15 cellular contexts compared by ENCODE assay signal in the genomic region with DNA sequence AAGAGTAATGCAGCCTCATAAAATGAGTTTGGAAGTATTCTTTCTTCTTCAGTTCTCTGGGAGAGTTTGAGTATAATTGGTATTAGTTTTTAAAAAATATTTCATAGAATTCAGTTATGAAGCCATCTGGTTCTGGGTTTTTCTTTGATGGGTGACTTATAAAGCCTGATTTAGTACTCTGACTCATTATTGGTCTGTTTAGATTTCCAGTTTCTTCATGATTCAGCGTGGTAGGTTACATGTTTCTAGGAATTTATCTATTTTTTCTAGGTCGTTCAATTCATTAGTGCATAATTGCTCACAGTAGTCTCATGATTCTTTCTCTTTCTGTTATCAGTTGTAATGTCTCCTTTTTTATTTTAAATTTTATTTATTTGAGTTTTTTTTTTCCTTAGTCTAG.
DNase-seq lines count a peak whose midpoint lies in the region; ATAC-seq and TF ChIP-seq lines count a peak whose summit lies in the region.
"Had no signal": no experiment of that assay in that cellular context is flagged by ENCODE, and none has a peak within 500 bp of the region (broad histone marks: within the 10 kb centered on the region; RNA-seq: fewer than 3 reads in every experiment).

No MANE protein-coding gene starts in this region.

- H3K9ac ChIP-seq in IMR-90 (ENCODE audit: low read depth, low read length) (no peak overlapping the region), mammary epithelial cell (ENCODE audit: insufficient read depth, low read length) (no peak overlapping the region), mesenchymal stem cell (ENCODE audit: low read length) (peak overlapping the region; percentile 37)

- no peak overlapping the region for H4K5ac ChIP-seq in IMR-90 (ENCODE audit: low read depth, low read length)

- no peak overlapping the region for H2BK120ac ChIP-seq in IMR-90 (ENCODE audit: low read depth, low read length)
- H2BK120ac ChIP-seq in mesenchymal stem cell (ENCODE audit: low read depth, low read length): no peak overlapping the region

- no peak for TF ChIP-seq RAD21 in IMR-90 (IDR thresholded peaks at IDR 0.05; ENCODE audit: low read length)

- no peak overlapping the region for H3K18ac ChIP-seq in IMR-90 (ENCODE audit: low read depth, low read length)
- H3K18ac ChIP-seq in mesenchymal stem cell (ENCODE audit: low read depth in 1 of 2, low read length in 2 of 2): no peak overlapping the region

- no peak overlapping the region for H3K4me3 ChIP-seq in IMR-90 (ENCODE audit: insufficient read depth, low read depth, low read length)
- H3K4me3 ChIP-seq in mammary epithelial cell (replicated peaks in 1 of 3; ENCODE audit: insufficient read depth in 1 of 3, low read depth in 2 of 3, low read length in 3 of 3): no peak overlapping the region
- peak overlapping the region in 1 of 2 experiments; percentile 2 for H3K4me3 ChIP-seq in mesenchymal stem cell (ENCODE audit: insufficient read depth in 1 of 2, low read depth in 1 of 2, low read length in 2 of 2)
- no peak overlapping the region for H3K4me3 ChIP-seq in heart left ventricle
- no peak overlapping the region for H3K4me3 ChIP-seq in upper lobe of left lung
- H3K4me3 ChIP-seq: GM23338, psoas muscle had no signal

- no peak overlapping the region for H2BK5ac ChIP-seq in IMR-90 (ENCODE audit: low read depth, low read length, poor library complexity, severe bottlenecking)
- H2BK5ac ChIP-seq in mesenchymal stem cell (ENCODE audit: low read depth, low read length, poor library complexity, severe bottlenecking): no peak overlapping the region

- H3K79me2 ChIP-seq in mammary epithelial cell (ENCODE audit: insufficient read depth, low read length): no peaks in the 10 kb centered on the region

- no peak overlapping the region for H2BK12ac ChIP-seq in mesenchymal stem cell (ENCODE audit: low read length in 2 of 2)

- H3K4me1 ChIP-seq in IMR-90 (ENCODE audit: control insufficient read depth, insufficient read depth, low read length) (no peaks in the 10 kb centered on the region), mammary epithelial cell (ENCODE audit: insufficient read depth, low read length) (peaks cover 6% of the 10 kb centered on the region), mesenchymal stem cell (ENCODE audit: control insufficient read depth, insufficient read depth, low read depth, low read length) (peaks cover 3% of the 10 kb centered on the region), heart left ventricle (no peaks in the 10 kb centered on the region), upper lobe of left lung (no peaks in the 10 kb centered on the region)
- H3K4me1 ChIP-seq: psoas muscle had no signal

- H3K23ac ChIP-seq in IMR-90 (ENCODE audit: low read depth, low read length): no peak overlapping the region
- H3K23ac ChIP-seq in mesenchymal stem cell (ENCODE audit: low read length in 2 of 2): no peak overlapping the region

- no peak for TF ChIP-seq POLR2A in IMR-90 (IDR thresholded peaks at IDR 0.05; ENCODE audit: low read depth, low read length)
- no peak for TF ChIP-seq POLR2A in heart left ventricle (IDR thresholded peaks at IDR 0.05)
- TF ChIP-seq POLR2A in upper lobe of left lung (IDR thresholded peaks at IDR 0.05): no peak

- H3K56ac ChIP-seq in IMR-90 (ENCODE audit: extremely low read depth, insufficient read depth, low read length): no peak overlapping the region

- H4K91ac ChIP-seq in IMR-90 (ENCODE audit: insufficient read depth, low read depth, low read length): no peak overlapping the region
- no peak overlapping the region for H4K91ac ChIP-seq in mesenchymal stem cell (ENCODE audit: low read length)

- no peak; the same call in 1 of the 2 replicates for ATAC-seq in IMR-90 (ENCODE audit: low read depth)
- ATAC-seq in GM19463 (IDR thresholded peaks at IDR 0.05; ENCODE audit: unreplicated experiment): no peak
- ATAC-seq in heart left ventricle: no peak
- ATAC-seq in upper lobe of left lung (ENCODE audit: low FRiP score in 2 of 2): no peak
- ATAC-seq: GM23338, psoas muscle had no signal

- CTCF ChIA-PET in IMR-90 (lab: Yijun Ruan, JAX): no interaction called here
- CTCF ChIA-PET in mammary epithelial cell (lab: Charles Lee; ENCODE audit: low non-redundant PET): no interaction called here

- intact Hi-C loops in IMR-90 (cut with micrococcal nuclease): no loop called here
- intact Hi-C loops in mammary epithelial cell (cut with micrococcal nuclease): no loop called here
- intact Hi-C loops in heart left ventricle (cut with DNase I): no loop called here

- H3K9me1 ChIP-seq in IMR-90 (ENCODE audit: insufficient read depth, low read length): no peaks in the 10 kb centered on the region

- no peak overlapping the region for H2AK9ac ChIP-seq in IMR-90 (replicated peaks; ENCODE audit: low read depth, low read length, poor library complexity)

- peak; percentile 3 for DNase-seq in EH (ENCODE audit: low read depth)
- peak; percentile 63 for DNase-seq in IMR-90
- DNase-seq in mammary epithelial cell: peak; percentile 75
- DNase-seq in mesenchymal stem cell: peak; percentile 85
- no peak for DNase-seq in activated effector memory CD4-positive, alpha-beta T cell treated with Interleukin-2 at 50 U/mL for 16 hours
- DNase-seq in heart left ventricle: no peak
- DNase-seq in upper lobe of left lung: no peak
- DNase-seq: activated T-cell treated with anti-CD3 and anti-CD28 coated beads, Interleukin-2, amount 50 U/mL, for 1 hour; NCI-H1105; NCI-H526; psoas muscle; SIG-M5; stimulated activated CD4-positive, alpha-beta T cell treated with anti-CD3 and anti-CD28 coated beads, Interleukin-4, amount 100 ng/mL, for 4 hours had no signal

- H3K4ac ChIP-seq in IMR-90 (ENCODE audit: low read depth, low read length): no peak overlapping the region
- no peak overlapping the region for H3K4ac ChIP-seq in mesenchymal stem cell (ENCODE audit: low read depth in 1 of 2, low read length in 2 of 2)

- in situ Hi-C loops in IMR-90 (cut with MboI; ENCODE audit: low sequenced_read_pairs): no loop called here
- in situ Hi-C loops in mammary epithelial cell (cut with MboI; ENCODE audit: low sequenced_read_pairs in 2 of 2): no loop called here

- no peak overlapping the region for H2AFZ ChIP-seq in IMR-90 (replicated peaks; ENCODE audit: low read length, poor library complexity)
- H2AFZ ChIP-seq in mammary epithelial cell (ENCODE audit: low read depth, low read length): no peak overlapping the region
- H2AFZ ChIP-seq in mesenchymal stem cell (ENCODE audit: low read depth, low read length): no peak overlapping the region
- H2AFZ ChIP-seq: GM23338 had no signal

- WGBS in IMR-90 (ENCODE audit: extremely low coverage in 2 of 2, insufficient read length in 1 of 2), 2 experiments: no CpG with 5 or more reads among the region's 2 CpGs
- WGBS in mammary epithelial cell (ENCODE audit: low coverage, missing lambda C conversion rate): 18% methylated on average over 2 of the region's 2 CpGs
- WGBS in mesenchymal stem cell: no CpG with 5 or more reads among the region's 2 CpGs
- 56 to 79% (median 69%) methylated on average over 2 of the region's 2 CpGs for WGBS in heart left ventricle, 4 donors
- 67 to 74% methylated on average over 2 of the region's 2 CpGs for WGBS in upper lobe of left lung, 2 donors

- no peak for TF ChIP-seq CTCF in IMR-90 (conservative IDR thresholded peaks at IDR 0.05; ENCODE audit: low read depth, low read length)
- TF ChIP-seq CTCF in mammary epithelial cell (conservative IDR thresholded peaks at IDR 0.05 in 1 of 2, IDR thresholded peaks at IDR 0.05 in 1 of 2; ENCODE audit: extremely low read depth in 1 of 2, insufficient read depth in 1 of 2, low read depth in 1 of 2, low read length in 2 of 2): no peak
- no peak for TF ChIP-seq CTCF in heart left ventricle (IDR thresholded peaks at IDR 0.05)
- no peak for TF ChIP-seq CTCF in upper lobe of left lung (IDR thresholded peaks at IDR 0.05)

- H3K27me3 ChIP-seq in IMR-90 (ENCODE audit: control insufficient read depth, insufficient read depth, low read length) (no peaks in the 10 kb centered on the region), mammary epithelial cell (ENCODE audit: insufficient read depth, low read length) (no peaks in the 10 kb centered on the region), mesenchymal stem cell (ENCODE audit: control insufficient read depth in 1 of 2, insufficient read depth in 1 of 2, low read length in 2 of 2) (no peaks in the 10 kb centered on the region), heart left ventricle (no peaks in the 10 kb centered on the region), upper lobe of left lung (no peaks in the 10 kb centered on the region)

- no peak overlapping the region for H2BK20ac ChIP-seq in IMR-90 (ENCODE audit: low read depth, low read length)

- POLR2A ChIA-PET in IMR-90 (lab: Charles Lee; ENCODE audit: unreplicated experiment): no interaction called here

- H2AK5ac ChIP-seq in IMR-90 (ENCODE audit: low read depth, low read length): no peak overlapping the region
- no peak overlapping the region for H2AK5ac ChIP-seq in mesenchymal stem cell (ENCODE audit: low read length, severe bottlenecking)

- no peaks in the 10 kb centered on the region for H3K9me3 ChIP-seq in IMR-90 (ENCODE audit: control insufficient read depth, insufficient read depth, low read length)
- H3K9me3 ChIP-seq in mammary epithelial cell (replicated peaks; ENCODE audit: insufficient read depth, low read length): no peaks in the 10 kb centered on the region
- no peaks in the 10 kb centered on the region for H3K9me3 ChIP-seq in mesenchymal stem cell (ENCODE audit: control insufficient read depth, low read length)
- H3K9me3 ChIP-seq in heart left ventricle: no peaks in the 10 kb centered on the region
- no peaks in the 10 kb centered on the region for H3K9me3 ChIP-seq in upper lobe of left lung
- H3K9me3 ChIP-seq: psoas muscle had no signal

- no peaks in the 10 kb centered on the region for H3K79me1 ChIP-seq in IMR-90 (ENCODE audit: low read depth in 1 of 2, low read length in 2 of 2)
- no peaks in the 10 kb centered on the region for H3K79me1 ChIP-seq in mesenchymal stem cell (replicated peaks; ENCODE audit: low read length, poor library complexity, severe bottlenecking)

- H3K14ac ChIP-seq in IMR-90 (replicated peaks; ENCODE audit: low read depth, low read length): no peak overlapping the region
- H3K14ac ChIP-seq in mesenchymal stem cell (ENCODE audit: low read length in 2 of 2): no peak overlapping the region

- H4K20me1 ChIP-seq in IMR-90 (ENCODE audit: insufficient read depth, low read length) (no peaks in the 10 kb centered on the region), mammary epithelial cell (ENCODE audit: insufficient read depth, low read length) (no peaks in the 10 kb centered on the region)

- H3K27ac ChIP-seq in IMR-90 (ENCODE audit: insufficient read depth, low read length) (no peak overlapping the region), mammary epithelial cell (ENCODE audit: insufficient read depth, low read depth, low read length) (no peak overlapping the region), mesenchymal stem cell (ENCODE audit: low read length, poor library complexity, severe bottlenecking) (peak overlapping the region; percentile 77), heart left ventricle (no peak overlapping the region), upper lobe of left lung (no peak overlapping the region)
- H3K27ac ChIP-seq: psoas muscle had no signal

- H2BK15ac ChIP-seq in IMR-90 (ENCODE audit: low read depth, low read length) (no peak overlapping the region), mesenchymal stem cell (ENCODE audit: low read depth, poor library complexity, severe bottlenecking) (no peak overlapping the region)

- H3K36me3 ChIP-seq in IMR-90 (ENCODE audit: control insufficient read depth, insufficient read depth, low read length) (no peaks in the 10 kb centered on the region), mammary epithelial cell (ENCODE audit: insufficient read depth, low read length) (no peaks in the 10 kb centered on the region), mesenchymal stem cell (ENCODE audit: control insufficient read depth in 1 of 2, insufficient read depth in 2 of 2, low read depth in 1 of 2, low read length in 2 of 2) (no peaks in the 10 kb centered on the region), heart left ventricle (no peaks in the 10 kb centered on the region), upper lobe of left lung (no peaks in the 10 kb centered on the region)

- no peak overlapping the region for H4K8ac ChIP-seq in IMR-90 (ENCODE audit: low read depth in 2 of 2, low read length in 2 of 2)
- H4K8ac ChIP-seq in mesenchymal stem cell (ENCODE audit: low read length): no peak overlapping the region

- BruUV-seq in IMR-90 (replicated peaks; lab: Mats Ljungman, UMichigan) (no TSS peak), mammary epithelial cell (replicated peaks; lab: Mats Ljungman, UMichigan) (no TSS peak)

- TF ChIP-seq EP300 in upper lobe of left lung (IDR thresholded peaks at IDR 0.05): no peak

- dilution Hi-C loops in IMR-90 (cut with HindIII; ENCODE audit: low sequenced_read_pairs, unreplicated experiment): no loop called here
- dilution Hi-C loops in mammary epithelial cell (cut with HindIII; ENCODE audit: low sequenced_read_pairs): no loop called here

- H3K4me2 ChIP-seq in IMR-90 (ENCODE audit: low read depth, low read length) (no peak overlapping the region), mammary epithelial cell (ENCODE audit: insufficient read depth, low read depth, low read length) (peak overlapping the region; percentile 22), mesenchymal stem cell (ENCODE audit: low read length, poor library complexity, severe bottlenecking) (no peak overlapping the region)
- H3K4me2 ChIP-seq: GM23338 had no signal

Comparison
In these comparisons a context has a peak if more than half of its experiments do, and no peak if none do; other contexts are left out.
1. DNase-seq: peak in EH (single experiment), IMR-90 (single experiment), mammary epithelial cell (single experiment) and mesenchymal stem cell (single experiment); none in activated effector memory CD4-positive, alpha-beta T cell treated with Interleukin-2 at 50 U/mL for 16 hours (single experiment), heart left ventricle (0 of 5) and upper lobe of left lung (0 of 2).